Comparison of ENCODE assay signal across 1 cellular context in the genomic region with DNA sequence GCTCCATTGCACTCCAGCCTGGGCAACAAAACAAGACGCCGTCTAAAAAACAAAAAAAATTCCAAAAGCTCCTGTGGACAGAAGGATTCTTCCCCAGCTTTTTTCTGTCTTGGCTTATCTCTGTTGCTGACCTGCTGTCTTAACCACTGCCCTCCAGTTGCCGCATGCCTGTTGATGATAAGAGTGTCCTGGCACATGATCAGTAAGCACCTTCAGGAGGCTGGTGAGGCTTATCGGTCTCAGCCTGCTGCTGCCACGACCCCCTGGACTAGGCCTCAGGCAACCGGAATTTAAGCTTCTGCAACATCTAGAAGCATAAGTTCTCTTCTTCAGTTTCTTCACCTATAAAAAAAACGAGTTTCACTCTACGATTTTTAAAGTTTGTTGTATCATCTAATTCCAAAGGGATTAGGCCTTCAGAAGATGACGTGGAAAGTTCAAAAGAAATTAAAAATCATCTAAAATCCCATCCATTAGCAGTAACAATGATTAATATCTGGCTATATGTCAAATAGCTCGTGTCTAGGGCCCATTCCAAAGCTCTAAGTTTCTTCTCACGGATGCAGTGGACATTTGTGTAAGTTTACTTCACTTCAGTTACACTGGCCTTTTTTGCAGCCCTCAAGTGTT.
TF ChIP-seq lines count a peak whose summit lies in the region.

No MANE protein-coding gene starts in this region.

TF ChIP-seq in K562, 482 proteins besides CTCF, POLR2A, EP300 and RAD21 (continued from another document and continues in another):
- TF ChIP-seq RBM17 (IDR thresholded peaks at IDR 0.05; ENCODE audit: borderline replicate concordance, low read depth, low read length) = no peak
- TF ChIP-seq, protein P1, sequence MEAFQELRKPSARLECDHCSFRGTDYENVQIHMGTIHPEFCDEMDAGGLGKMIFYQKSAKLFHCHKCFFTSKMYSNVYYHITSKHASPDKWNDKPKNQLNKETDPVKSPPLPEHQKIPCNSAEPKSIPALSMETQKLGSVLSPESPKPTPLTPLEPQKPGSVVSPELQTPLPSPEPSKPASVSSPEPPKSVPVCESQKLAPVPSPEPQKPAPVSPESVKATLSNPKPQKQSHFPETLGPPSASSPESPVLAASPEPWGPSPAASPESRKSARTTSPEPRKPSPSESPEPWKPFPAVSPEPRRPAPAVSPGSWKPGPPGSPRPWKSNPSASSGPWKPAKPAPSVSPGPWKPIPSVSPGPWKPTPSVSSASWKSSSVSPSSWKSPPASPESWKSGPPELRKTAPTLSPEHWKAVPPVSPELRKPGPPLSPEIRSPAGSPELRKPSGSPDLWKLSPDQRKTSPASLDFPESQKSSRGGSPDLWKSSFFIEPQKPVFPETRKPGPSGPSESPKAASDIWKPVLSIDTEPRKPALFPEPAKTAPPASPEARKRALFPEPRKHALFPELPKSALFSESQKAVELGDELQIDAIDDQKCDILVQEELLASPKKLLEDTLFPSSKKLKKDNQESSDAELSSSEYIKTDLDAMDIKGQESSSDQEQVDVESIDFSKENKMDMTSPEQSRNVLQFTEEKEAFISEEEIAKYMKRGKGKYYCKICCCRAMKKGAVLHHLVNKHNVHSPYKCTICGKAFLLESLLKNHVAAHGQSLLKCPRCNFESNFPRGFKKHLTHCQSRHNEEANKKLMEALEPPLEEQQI (IDR thresholded peaks at IDR 0.05) = peak; percentile 99
- peak; percentile 95 for TF ChIP-seq NCOA4 (IDR thresholded peaks at IDR 0.05; ENCODE audit: partially characterized antibody)
- TF ChIP-seq CEBPG (CRISPR knock-in tag; IDR thresholded peaks at IDR 0.05) = no peak
- no peak for TF ChIP-seq CEBPG (tag; conservative IDR thresholded peaks at IDR 0.05 in 1 of 2, IDR thresholded peaks at IDR 0.05 in 1 of 2)
- no peak for TF ChIP-seq FIP1L1 (IDR thresholded peaks at IDR 0.05; ENCODE audit: low read depth, low read length, poor library complexity, severe bottlenecking)
- TF ChIP-seq, protein P2, sequence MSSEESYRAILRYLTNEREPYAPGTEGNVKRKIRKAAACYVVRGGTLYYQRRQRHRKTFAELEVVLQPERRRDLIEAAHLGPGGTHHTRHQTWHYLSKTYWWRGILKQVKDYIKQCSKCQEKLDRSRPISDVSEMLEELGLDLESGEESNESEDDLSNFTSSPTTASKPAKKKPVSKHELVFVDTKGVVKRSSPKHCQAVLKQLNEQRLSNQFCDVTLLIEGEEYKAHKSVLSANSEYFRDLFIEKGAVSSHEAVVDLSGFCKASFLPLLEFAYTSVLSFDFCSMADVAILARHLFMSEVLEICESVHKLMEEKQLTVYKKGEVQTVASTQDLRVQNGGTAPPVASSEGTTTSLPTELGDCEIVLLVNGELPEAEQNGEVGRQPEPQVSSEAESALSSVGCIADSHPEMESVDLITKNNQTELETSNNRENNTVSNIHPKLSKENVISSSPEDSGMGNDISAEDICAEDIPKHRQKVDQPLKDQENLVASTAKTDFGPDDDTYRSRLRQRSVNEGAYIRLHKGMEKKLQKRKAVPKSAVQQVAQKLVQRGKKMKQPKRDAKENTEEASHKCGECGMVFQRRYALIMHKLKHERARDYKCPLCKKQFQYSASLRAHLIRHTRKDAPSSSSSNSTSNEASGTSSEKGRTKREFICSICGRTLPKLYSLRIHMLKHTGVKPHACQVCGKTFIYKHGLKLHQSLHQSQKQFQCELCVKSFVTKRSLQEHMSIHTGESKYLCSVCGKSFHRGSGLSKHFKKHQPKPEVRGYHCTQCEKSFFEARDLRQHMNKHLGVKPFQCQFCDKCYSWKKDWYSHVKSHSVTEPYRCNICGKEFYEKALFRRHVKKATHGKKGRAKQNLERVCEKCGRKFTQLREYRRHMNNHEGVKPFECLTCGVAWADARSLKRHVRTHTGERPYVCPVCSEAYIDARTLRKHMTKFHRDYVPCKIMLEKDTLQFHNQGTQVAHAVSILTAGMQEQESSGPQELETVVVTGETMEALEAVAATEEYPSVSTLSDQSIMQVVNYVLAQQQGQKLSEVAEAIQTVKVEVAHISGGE (CRISPR knock-in tag; IDR thresholded peaks at IDR 0.05) = peak in 1 of 3 experiments; percentile 74; a peak in 2 of 6 replicates
- TF ChIP-seq, protein P3, sequence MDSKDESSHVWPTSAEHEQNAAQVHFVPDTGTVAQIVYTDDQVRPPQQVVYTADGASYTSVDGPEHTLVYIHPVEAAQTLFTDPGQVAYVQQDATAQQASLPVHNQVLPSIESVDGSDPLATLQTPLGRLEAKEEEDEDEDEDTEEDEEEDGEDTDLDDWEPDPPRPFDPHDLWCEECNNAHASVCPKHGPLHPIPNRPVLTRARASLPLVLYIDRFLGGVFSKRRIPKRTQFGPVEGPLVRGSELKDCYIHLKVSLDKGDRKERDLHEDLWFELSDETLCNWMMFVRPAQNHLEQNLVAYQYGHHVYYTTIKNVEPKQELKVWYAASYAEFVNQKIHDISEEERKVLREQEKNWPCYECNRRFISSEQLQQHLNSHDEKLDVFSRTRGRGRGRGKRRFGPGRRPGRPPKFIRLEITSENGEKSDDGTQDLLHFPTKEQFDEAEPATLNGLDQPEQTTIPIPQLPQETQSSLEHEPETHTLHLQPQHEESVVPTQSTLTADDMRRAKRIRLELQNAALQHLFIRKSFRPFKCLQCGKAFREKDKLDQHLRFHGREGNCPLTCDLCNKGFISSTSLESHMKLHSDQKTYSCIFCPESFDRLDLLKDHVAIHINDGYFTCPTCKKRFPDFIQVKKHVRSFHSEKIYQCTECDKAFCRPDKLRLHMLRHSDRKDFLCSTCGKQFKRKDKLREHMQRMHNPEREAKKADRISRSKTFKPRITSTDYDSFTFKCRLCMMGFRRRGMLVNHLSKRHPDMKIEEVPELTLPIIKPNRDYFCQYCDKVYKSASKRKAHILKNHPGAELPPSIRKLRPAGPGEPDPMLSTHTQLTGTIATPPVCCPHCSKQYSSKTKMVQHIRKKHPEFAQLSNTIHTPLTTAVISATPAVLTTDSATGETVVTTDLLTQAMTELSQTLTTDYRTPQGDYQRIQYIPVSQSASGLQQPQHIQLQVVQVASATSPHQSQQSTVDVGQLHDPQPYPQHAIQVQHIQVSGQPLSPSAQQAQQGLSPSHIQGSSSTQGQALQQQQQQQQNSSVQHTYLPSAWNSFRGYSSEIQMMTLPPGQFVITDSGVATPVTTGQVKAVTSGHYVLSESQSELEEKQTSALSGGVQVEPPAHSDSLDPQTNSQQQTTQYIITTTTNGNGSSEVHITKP (IDR thresholded peaks at IDR 0.05; ENCODE audit: partially characterized antibody) = no peak
- TF ChIP-seq, protein P4, sequence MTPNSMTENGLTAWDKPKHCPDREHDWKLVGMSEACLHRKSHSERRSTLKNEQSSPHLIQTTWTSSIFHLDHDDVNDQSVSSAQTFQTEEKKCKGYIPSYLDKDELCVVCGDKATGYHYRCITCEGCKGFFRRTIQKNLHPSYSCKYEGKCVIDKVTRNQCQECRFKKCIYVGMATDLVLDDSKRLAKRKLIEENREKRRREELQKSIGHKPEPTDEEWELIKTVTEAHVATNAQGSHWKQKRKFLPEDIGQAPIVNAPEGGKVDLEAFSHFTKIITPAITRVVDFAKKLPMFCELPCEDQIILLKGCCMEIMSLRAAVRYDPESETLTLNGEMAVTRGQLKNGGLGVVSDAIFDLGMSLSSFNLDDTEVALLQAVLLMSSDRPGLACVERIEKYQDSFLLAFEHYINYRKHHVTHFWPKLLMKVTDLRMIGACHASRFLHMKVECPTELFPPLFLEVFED (CRISPR knock-in tag; conservative IDR thresholded peaks at IDR 0.05) = peak; percentile 94
- TF ChIP-seq, protein P5, sequence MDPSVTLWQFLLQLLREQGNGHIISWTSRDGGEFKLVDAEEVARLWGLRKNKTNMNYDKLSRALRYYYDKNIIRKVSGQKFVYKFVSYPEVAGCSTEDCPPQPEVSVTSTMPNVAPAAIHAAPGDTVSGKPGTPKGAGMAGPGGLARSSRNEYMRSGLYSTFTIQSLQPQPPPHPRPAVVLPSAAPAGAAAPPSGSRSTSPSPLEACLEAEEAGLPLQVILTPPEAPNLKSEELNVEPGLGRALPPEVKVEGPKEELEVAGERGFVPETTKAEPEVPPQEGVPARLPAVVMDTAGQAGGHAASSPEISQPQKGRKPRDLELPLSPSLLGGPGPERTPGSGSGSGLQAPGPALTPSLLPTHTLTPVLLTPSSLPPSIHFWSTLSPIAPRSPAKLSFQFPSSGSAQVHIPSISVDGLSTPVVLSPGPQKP (CRISPR knock-in tag; IDR thresholded peaks at IDR 0.05) = no peak
- no peak for TF ChIP-seq ZNF143 (CRISPR knock-in tag; IDR thresholded peaks at IDR 0.05)
- no peak for TF ChIP-seq SAP30 (IDR thresholded peaks at IDR 0.05; ENCODE audit: borderline replicate concordance, insufficient read depth, low read depth, low read length, poor library complexity, severe bottlenecking)
- TF ChIP-seq BCL6 (CRISPR knock-in tag; IDR thresholded peaks at IDR 0.05) = peak; percentile 82; the same call in 1 of the 2 replicates
- TF ChIP-seq ZBTB17 (CRISPR knock-in tag; IDR thresholded peaks at IDR 0.05) = peak; percentile 86
- TF ChIP-seq POU5F1 (IDR thresholded peaks at IDR 0.05; ENCODE audit: borderline replicate concordance, low read depth, low read length, partially characterized antibody) = no peak
- TF ChIP-seq, protein P6, sequence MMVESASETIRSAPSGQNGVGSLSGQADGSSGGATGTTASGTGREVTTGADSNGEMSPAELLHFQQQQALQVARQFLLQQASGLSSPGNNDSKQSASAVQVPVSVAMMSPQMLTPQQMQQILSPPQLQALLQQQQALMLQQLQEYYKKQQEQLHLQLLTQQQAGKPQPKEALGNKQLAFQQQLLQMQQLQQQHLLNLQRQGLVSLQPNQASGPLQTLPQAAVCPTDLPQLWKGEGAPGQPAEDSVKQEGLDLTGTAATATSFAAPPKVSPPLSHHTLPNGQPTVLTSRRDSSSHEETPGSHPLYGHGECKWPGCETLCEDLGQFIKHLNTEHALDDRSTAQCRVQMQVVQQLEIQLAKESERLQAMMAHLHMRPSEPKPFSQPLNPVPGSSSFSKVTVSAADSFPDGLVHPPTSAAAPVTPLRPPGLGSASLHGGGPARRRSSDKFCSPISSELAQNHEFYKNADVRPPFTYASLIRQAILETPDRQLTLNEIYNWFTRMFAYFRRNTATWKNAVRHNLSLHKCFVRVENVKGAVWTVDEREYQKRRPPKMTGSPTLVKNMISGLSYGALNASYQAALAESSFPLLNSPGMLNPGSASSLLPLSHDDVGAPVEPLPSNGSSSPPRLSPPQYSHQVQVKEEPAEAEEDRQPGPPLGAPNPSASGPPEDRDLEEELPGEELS (CRISPR knock-in tag; IDR thresholded peaks at IDR 0.05; ENCODE audit: borderline replicate concordance) = no peak
- TF ChIP-seq NFIX (CRISPR knock-in tag; IDR thresholded peaks at IDR 0.05; ENCODE audit: low read depth) = no peak
- TF ChIP-seq DMBX1 (CRISPR knock-in tag; IDR thresholded peaks at IDR 0.05; ENCODE audit: borderline replicate concordance) = peak; percentile 98
- TF ChIP-seq RHOXF2B (CRISPR knock-in tag; conservative IDR thresholded peaks at IDR 0.05) = no peak
- no peak for TF ChIP-seq RBM22 (IDR thresholded peaks at IDR 0.05; ENCODE audit: low read depth, low read length, poor library complexity, severe bottlenecking)
- TF ChIP-seq CBX5 (IDR thresholded peaks at IDR 0.05; ENCODE audit: borderline replicate concordance, low read depth) = peak; percentile 12; the same call in 1 of the 2 replicates
- TF ChIP-seq ZFPM2 (CRISPR knock-in tag; IDR thresholded peaks at IDR 0.05) = no peak
- TF ChIP-seq KLF6 (CRISPR knock-in tag; IDR thresholded peaks at IDR 0.05; ENCODE audit: borderline replicate concordance) = peak; percentile 80; the same call in 1 of the 2 replicates
- TF ChIP-seq CBX1 (IDR thresholded peaks at IDR 0.05; ENCODE audit: low read depth) = 0 out of 2 replicates have a peak, but pooled peaks have one; percentile 42
- TF ChIP-seq, protein P7, sequence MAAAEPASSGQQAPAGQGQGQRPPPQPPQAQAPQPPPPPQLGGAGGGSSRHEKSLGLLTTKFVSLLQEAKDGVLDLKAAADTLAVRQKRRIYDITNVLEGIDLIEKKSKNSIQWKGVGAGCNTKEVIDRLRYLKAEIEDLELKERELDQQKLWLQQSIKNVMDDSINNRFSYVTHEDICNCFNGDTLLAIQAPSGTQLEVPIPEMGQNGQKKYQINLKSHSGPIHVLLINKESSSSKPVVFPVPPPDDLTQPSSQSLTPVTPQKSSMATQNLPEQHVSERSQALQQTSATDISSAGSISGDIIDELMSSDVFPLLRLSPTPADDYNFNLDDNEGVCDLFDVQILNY (CRISPR knock-in tag; IDR thresholded peaks at IDR 0.05) = no peak
- TF ChIP-seq, protein P8, sequence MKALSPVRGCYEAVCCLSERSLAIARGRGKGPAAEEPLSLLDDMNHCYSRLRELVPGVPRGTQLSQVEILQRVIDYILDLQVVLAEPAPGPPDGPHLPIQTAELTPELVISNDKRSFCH (CRISPR knock-in tag; IDR thresholded peaks at IDR 0.05) = no peak
- TF ChIP-seq, protein P8 (tag; IDR thresholded peaks at IDR 0.05) = peak; percentile 94
